10 cellular contexts compared by ENCODE assay signal in genomic region chr1:153588033-153588432, GRCh38. TPM values are rescaled to one million over a fixed set of nuclear protein-coding genes. Genes with fewer than 3 reads are reported as not detected.
"Had no signal": no experiment of that assay in that cellular context is flagged by ENCODE, and none has a peak within 500 bp of the region (broad histone marks: within the 10 kb centered on the region; RNA-seq: fewer than 3 reads in every experiment).

No MANE protein-coding gene starts in this region.

RNA-seq across cellular contexts. Expression of gene S100A2, which starts 22.4 kb away (rescaled TPM):
- total RNA-seq: activated naive CD8-positive, alpha-beta T cell treated with anti-CD3 and anti-CD28 coated beads, Interleukin-2, amount 10 ng/mL, durations not matched to agents 7 days and 5 days; cerebellum; frontal cortex had no signal

RNA-seq across cellular contexts. Expression of gene S100A16, which starts 24.9 kb away (rescaled TPM):
- total RNA-seq: activated CD4-positive, alpha-beta memory T cell treated with anti-CD3 and anti-CD28 coated beads, Interleukin-2, amount 10 ng/mL, durations not matched to agents 7 days and 5 days; activated CD4-positive, alpha-beta T cell treated with anti-CD3 and anti-CD28 coated beads, Interleukin-2, amount 10 ng/mL, durations not matched to agents 7 days and 5 days; activated naive CD4-positive, alpha-beta T cell treated with anti-CD3 and anti-CD28 coated beads, Interleukin-2, amount 50 U/mL, for 72 hours; activated naive CD8-positive, alpha-beta T cell treated with anti-CD3 and anti-CD28 coated beads, Interleukin-2, amount 10 ng/mL, durations not matched to agents 7 days and 5 days; activated T-cell treated with anti-CD3 and anti-CD28 coated beads, Interleukin-2, amount 50 U/mL, for 72 hours; T-helper 2 cell treated with Interferon-gamma antibody and Interleukin-4, amounts not matched to agents 100 ng/mL and 5 ng/mL, for 36 hours had no signal

RNA-seq across cellular contexts. Expression of gene S100A14, which starts 28.1 kb away (rescaled TPM):
- total RNA-seq: activated CD4-positive, alpha-beta memory T cell treated with anti-CD3 and anti-CD28 coated beads, Interleukin-2, amount 10 ng/mL, durations not matched to agents 7 days and 5 days; activated CD4-positive, alpha-beta T cell treated with anti-CD3 and anti-CD28 coated beads, Interleukin-2, amount 10 ng/mL, durations not matched to agents 7 days and 5 days; activated naive CD4-positive, alpha-beta T cell treated with anti-CD3 and anti-CD28 coated beads, Interleukin-2, amount 50 U/mL, for 72 hours; activated naive CD8-positive, alpha-beta T cell treated with anti-CD3 and anti-CD28 coated beads, Interleukin-2, amount 10 ng/mL, durations not matched to agents 7 days and 5 days; cerebellum; frontal cortex; T-helper 2 cell treated with Interferon-gamma antibody and Interleukin-4, amounts not matched to agents 100 ng/mL and 5 ng/mL, for 36 hours had no signal

RNA-seq across cellular contexts. Expression of gene S100A3, which starts 39.0 kb away (rescaled TPM):
- total RNA-seq: activated CD4-positive, alpha-beta memory T cell treated with anti-CD3 and anti-CD28 coated beads, Interleukin-2, amount 10 ng/mL, durations not matched to agents 7 days and 5 days; activated CD4-positive, alpha-beta T cell treated with anti-CD3 and anti-CD28 coated beads, Interleukin-2, amount 10 ng/mL, durations not matched to agents 7 days and 5 days; activated naive CD4-positive, alpha-beta T cell treated with anti-CD3 and anti-CD28 coated beads, Interleukin-2, amount 50 U/mL, for 72 hours; activated naive CD8-positive, alpha-beta T cell treated with anti-CD3 and anti-CD28 coated beads, Interleukin-2, amount 10 ng/mL, durations not matched to agents 7 days and 5 days; activated T-cell treated with anti-CD3 and anti-CD28 coated beads, Interleukin-2, amount 50 U/mL, for 72 hours; cerebellum; endodermal cell; frontal cortex; T-cell; T-helper 2 cell treated with Interferon-gamma antibody and Interleukin-4, amounts not matched to agents 100 ng/mL and 5 ng/mL, for 36 hours had no signal
